ENCODE assay signal across 16 cellular contexts in genomic region chr3:127019449-127019848, GRCh38. TPM values are rescaled to one million over a fixed set of nuclear protein-coding genes. Genes with fewer than 3 reads are reported as not detected.
DNase-seq lines count a peak whose midpoint lies in the region; ATAC-seq and TF ChIP-seq lines count a peak whose summit lies in the region.
"Had no signal": no experiment of that assay in that cellular context is flagged by ENCODE, and none has a peak within 500 bp of the region (broad histone marks: within the 10 kb centered on the region; RNA-seq: fewer than 3 reads in every experiment).

No MANE protein-coding gene starts in this region.

- H3K4me1 ChIP-seq in PC-9 (replicated peaks; ENCODE audit: insufficient read depth) (no peaks in the 10 kb centered on the region), mesendoderm (ENCODE audit: control insufficient read depth, low read depth, low read length) (no peaks in the 10 kb centered on the region)
- H3K4me1 ChIP-seq: adrenal gland had no signal

- H3K4me2 ChIP-seq in PC-9 (no peak overlapping the region), mesendoderm (ENCODE audit: low read length) (no peak overlapping the region)

- no peak overlapping the region for H3K9ac ChIP-seq in mesendoderm (ENCODE audit: low read length)

- H3K36me3 ChIP-seq in PC-9 (ENCODE audit: low read depth) (no peaks in the 10 kb centered on the region), mesendoderm (ENCODE audit: control insufficient read depth, insufficient read depth, low read length) (peaks cover 8% of the 10 kb centered on the region)

- H3K9me3 ChIP-seq in PC-9 (ENCODE audit: insufficient read depth, low read depth) = no peaks in the 10 kb centered on the region
- H3K9me3 ChIP-seq: adrenal gland, mucosa of descending colon had no signal

- H2AK5ac ChIP-seq in mesendoderm (ENCODE audit: low read length) = no peak overlapping the region

- H3K27ac ChIP-seq in PC-9 (no peak overlapping the region), mesendoderm (ENCODE audit: low read depth, low read length) (no peak overlapping the region)
- H3K27ac ChIP-seq: adrenal gland had no signal

- H3K27me3 ChIP-seq in PC-9 (ENCODE audit: insufficient read depth, low read depth) = no peaks in the 10 kb centered on the region
- H3K27me3 ChIP-seq in mesendoderm (ENCODE audit: insufficient read depth, low read length, poor library complexity) = no peaks in the 10 kb centered on the region
- H3K27me3 ChIP-seq: adrenal gland had no signal

- peaks cover 6% of the 10 kb centered on the region; the same call in 1 of the 2 replicates for H4K20me1 ChIP-seq in PC-9 (ENCODE audit: insufficient read depth)

- no peak overlapping the region for H3K56ac ChIP-seq in mesendoderm (ENCODE audit: low read length)

- no peaks in the 10 kb centered on the region for H3F3A ChIP-seq in PC-9 (ENCODE audit: insufficient read depth, low read depth)

- H3K4me3 ChIP-seq in PC-9 (no peak overlapping the region), cardiac fibroblast (replicated peaks in 1 of 2; ENCODE audit: low read depth in 2 of 2, low read length in 2 of 2) (no peak overlapping the region), mesendoderm (ENCODE audit: low read length) (no peak overlapping the region)
- H3K4me3 ChIP-seq: adrenal gland, mucosa of descending colon had no signal

- WGBS in mesendoderm (ENCODE audit: extremely low coverage, insufficient coverage, low lambda C conversion rate) = no CpG with 5 or more reads among the region's 8 CpGs

- H3K79me1 ChIP-seq in mesendoderm (ENCODE audit: low read length) = no peaks in the 10 kb centered on the region

- no peak overlapping the region for H4K8ac ChIP-seq in mesendoderm (ENCODE audit: low read depth, low read length)

- H3K9me2 ChIP-seq in PC-9 (ENCODE audit: insufficient read depth) = no peaks in the 10 kb centered on the region

- no peak overlapping the region for H3K18ac ChIP-seq in mesendoderm (ENCODE audit: low read length)

- no peak overlapping the region for H2BK15ac ChIP-seq in mesendoderm (replicated peaks; ENCODE audit: low read depth)

- no peak overlapping the region for H3K4ac ChIP-seq in mesendoderm (ENCODE audit: low read depth, low read length)

- CTCF ChIA-PET in PC-9 (lab: Charles Lee) = interaction anchor here (0.6 kb wide), 1 partner anchor 23 kb away, joined by 3 read pairs; no protein-coding TSS in a partner anchor

- no peaks in the 10 kb centered on the region for H3K79me2 ChIP-seq in PC-9 (ENCODE audit: low read depth)
- no peaks in the 10 kb centered on the region for H3K79me2 ChIP-seq in mesendoderm (ENCODE audit: control insufficient read depth, insufficient read depth, low read length)

- POLR2A ChIA-PET in PC-9 (lab: Charles Lee; ENCODE audit: unreplicated experiment) = interaction anchor here (0.5 kb wide), 1 partner anchor 208 kb away, joined by 5 read pairs; no protein-coding TSS in a partner anchor

- no peak overlapping the region for H4K5ac ChIP-seq in mesendoderm (ENCODE audit: low read length)

- no peak for TF ChIP-seq CTCF in PC-9 (conservative IDR thresholded peaks at IDR 0.05)
- TF ChIP-seq CTCF in cardiac fibroblast (IDR thresholded peaks at IDR 0.05; ENCODE audit: low read depth, low read length) = no peak

- no peak overlapping the region for H3K23ac ChIP-seq in mesendoderm (ENCODE audit: low read length)

- intact Hi-C loops in PC-9 (cut with micrococcal nuclease; ENCODE audit: unreplicated experiment) = no loop called here

- no peak overlapping the region for H2BK5ac ChIP-seq in mesendoderm (ENCODE audit: low read length)

- no TSS peak for BruUV-seq in PC-9 (replicated peaks; lab: Mats Ljungman, UMichigan)

- no peak overlapping the region for H2BK120ac ChIP-seq in mesendoderm (ENCODE audit: low read depth, low read length)

- no peak for ATAC-seq in GM19328 (IDR thresholded peaks at IDR 0.05; ENCODE audit: unreplicated experiment)
- no peak for ATAC-seq in GM18502 (IDR thresholded peaks at IDR 0.05; ENCODE audit: poor library complexity, unreplicated experiment)
- ATAC-seq: mucosa of descending colon had no signal

- DNase-seq in EL = peak; percentile 64
- peak; percentile 56 to 65 for DNase-seq in PC-9
- peak; percentile 27 to 51 for DNase-seq in cardiac fibroblast (ENCODE audit: low read depth in 2 of 2)
- DNase-seq in mesendoderm = peak; percentile 46
- DNase-seq in NCI-H524 treated with DMSO at 0.1 percent for 48 hours (lab: John Stamatoyannopoulos, UW) = no peak
- no peak for DNase-seq in cerebellar cortex (ENCODE audit: low spot score)
- DNase-seq: activated CD4-positive, alpha-beta T cell treated with anti-CD3 and anti-CD28 coated beads for 4 hours; activated T-cell treated with anti-CD3 and anti-CD28 coated beads, Interleukin-2, amount 50 U/mL, for 1 hour; AML-193; KG1; mucosa of descending colon; NCI-H146; NCI-H510A treated with DMSO at 0.1 percent for 48 hours had no signal

- no peak overlapping the region for H2AFZ ChIP-seq in PC-9

RNA-seq across cellular contexts. Expression of gene PLXNA1, which starts 36.5 kb away (rescaled TPM):
- 83.1 and 88.2 TPM in 2 replicates for total RNA-seq in PC-9 (2021)
- polyA plus RNA-seq in mesendoderm (2013, experiment 1 of 2) = 23.2 TPM
- 22.8 TPM for polyA plus RNA-seq in mesendoderm (2013, experiment 2 of 2)

Comparison
In these comparisons a context has a peak if more than half of its experiments do, and no peak if none do; other contexts are left out.
1. DNase-seq: peak in EL (single experiment), PC-9 (2 of 2), cardiac fibroblast (2 of 2) and mesendoderm (single experiment); none in NCI-H524 treated with DMSO at 0.1 percent for 48 hours (single experiment) and cerebellar cortex (single experiment).